30 cellular contexts compared by ENCODE assay signal in the genomic region with DNA sequence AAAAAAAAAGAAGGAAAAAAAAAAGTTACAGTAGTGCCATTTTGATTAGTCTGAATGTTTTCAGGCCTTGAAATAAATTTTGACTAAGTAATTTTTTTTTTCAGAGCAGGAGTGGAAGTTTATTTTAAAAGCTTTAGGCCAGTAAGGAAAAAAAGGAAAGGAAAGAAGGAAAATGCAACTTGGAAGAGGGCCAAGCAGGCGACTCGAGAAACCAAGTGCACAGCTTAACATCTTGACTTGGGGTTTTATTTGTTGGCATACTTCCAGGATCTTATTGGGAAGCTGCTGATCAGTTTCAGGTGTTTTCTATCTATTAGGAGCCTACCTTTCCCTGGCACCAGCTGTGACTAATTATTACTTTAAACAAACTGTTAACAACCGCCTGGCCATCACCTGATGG. TPM values are rescaled to one million over a fixed set of nuclear protein-coding genes. Genes with fewer than 3 reads are reported as not detected.
DNase-seq lines count a peak whose midpoint lies in the region; ATAC-seq and TF ChIP-seq lines count a peak whose summit lies in the region.
"Had no signal": no experiment of that assay in that cellular context is flagged by ENCODE, and none has a peak within 500 bp of the region (broad histone marks: within the 10 kb centered on the region; RNA-seq: fewer than 3 reads in every experiment).

No MANE protein-coding gene starts in this region.

- DNase-seq in COR-L47 (lab: John Stamatoyannopoulos, UW): peak; percentile 59
- no peak for DNase-seq in IMR-90
- DNase-seq in NCI-H748 (lab: John Stamatoyannopoulos, UW; ENCODE audit: unreplicated experiment): peak; percentile 77
- DNase-seq in coronary artery (ENCODE audit: low spot score): peak; percentile 19
- DNase-seq in uterus: no peak
- DNase-seq in mesenchymal stem cell: no peak
- DNase-seq: ACHN; activated CD4-positive, alpha-beta memory T cell treated with anti-CD3 and anti-CD28 coated beads for 36 hours; activated naive CD8-positive, alpha-beta T cell treated with anti-CD3 and anti-CD28 coated beads, Interleukin-2, amount 50 U/mL, for 24 hours; activated T-cell treated with anti-CD3 and anti-CD28 coated beads, Interleukin-2, amount 50 U/mL, for 72 hours; CD4-positive, alpha-beta memory T cell; foreskin melanocyte; heart left ventricle; kidney; left ventricle myocardium superior; NCI-H1930; NK-92 treated with Interleukin-12 subunit alpha and Interleukin-12 subunit beta, amount 100 ng/mL, for 24 hours; PC-9; posterior cingulate gyrus; right cardiac atrium; SK-N-SH; stimulated activated CD4-positive, alpha-beta T cell treated with anti-CD3 and anti-CD28 coated beads, Interleukin-12 subunit alpha, Interleukin-12 subunit beta, amount 100 ng/mL, for 4 hours; stimulated activated CD4-positive, alpha-beta T cell treated with anti-CD3 and anti-CD28 coated beads, Interleukin-2, amount 100 ng/mL, for 48 hours; stimulated activated naive CD8-positive, alpha-beta T cell treated with anti-CD3 and anti-CD28 coated beads, Interleukin-15, amount 100 ng/mL, for 72 hours had no signal

- H2BK15ac ChIP-seq in IMR-90 (ENCODE audit: low read depth, low read length): 0 out of 3 replicates have a peak overlapping the region, but pooled peaks have one; percentile 18
- no peak overlapping the region for H2BK15ac ChIP-seq in mesenchymal stem cell (ENCODE audit: low read depth, poor library complexity, severe bottlenecking)

- H3K14ac ChIP-seq in IMR-90 (replicated peaks; ENCODE audit: low read depth, low read length): 0 out of 2 replicates have a peak overlapping the region, but pooled peaks have one; percentile 39
- no peak overlapping the region for H3K14ac ChIP-seq in mesenchymal stem cell (ENCODE audit: low read length in 2 of 2)

- peak overlapping the region; percentile 68; the same call in 1 of the 2 replicates for H2BK120ac ChIP-seq in IMR-90 (ENCODE audit: low read depth, low read length)
- H2BK120ac ChIP-seq in mesenchymal stem cell (ENCODE audit: low read depth, low read length): no peak overlapping the region

- TF ChIP-seq POLR2A in IMR-90 (IDR thresholded peaks at IDR 0.05; ENCODE audit: low read depth, low read length): no peak
- no peak for TF ChIP-seq POLR2A in uterus (IDR thresholded peaks at IDR 0.05)

- dilution Hi-C loops in IMR-90 (cut with HindIII; ENCODE audit: low sequenced_read_pairs, unreplicated experiment): no loop called here

- POLR2A ChIA-PET in IMR-90 (lab: Charles Lee; ENCODE audit: unreplicated experiment): no interaction called here

- H3K36me3 ChIP-seq in IMR-90 (ENCODE audit: control insufficient read depth, insufficient read depth, low read length) (no peaks in the 10 kb centered on the region), uterus (no peaks in the 10 kb centered on the region), mesenchymal stem cell (ENCODE audit: control insufficient read depth in 1 of 2, insufficient read depth in 2 of 2, low read depth in 1 of 2, low read length in 2 of 2) (no peaks in the 10 kb centered on the region)
- H3K36me3 ChIP-seq: HAP-1, heart left ventricle, neutrophil, thoracic aorta had no signal

- no peak overlapping the region for H3K9ac ChIP-seq in IMR-90 (ENCODE audit: low read depth, low read length)
- no peak overlapping the region for H3K9ac ChIP-seq in mesenchymal stem cell (ENCODE audit: low read length)
- H3K9ac ChIP-seq: SK-N-SH had no signal

- H4K20me1 ChIP-seq in IMR-90 (ENCODE audit: insufficient read depth, low read length): no peaks in the 10 kb centered on the region

- no peak for TF ChIP-seq RAD21 in IMR-90 (IDR thresholded peaks at IDR 0.05; ENCODE audit: low read length)

- H3K27me3 ChIP-seq in IMR-90 (ENCODE audit: control insufficient read depth, insufficient read depth, low read length): no peaks in the 10 kb centered on the region
- H3K27me3 ChIP-seq in uterus: no peaks in the 10 kb centered on the region
- peaks cover 0 to 4% of the 10 kb centered on the region in 2 experiments for H3K27me3 ChIP-seq in mesenchymal stem cell (ENCODE audit: control insufficient read depth in 1 of 2, insufficient read depth in 1 of 2, low read length in 2 of 2)
- H3K27me3 ChIP-seq: heart left ventricle, neutrophil had no signal

- H3K4me2 ChIP-seq in IMR-90 (ENCODE audit: low read depth, low read length) (no peak overlapping the region), mesenchymal stem cell (ENCODE audit: low read length, poor library complexity, severe bottlenecking) (no peak overlapping the region)
- H3K4me2 ChIP-seq: PC-9, SK-N-SH had no signal

- H3K23ac ChIP-seq in IMR-90 (ENCODE audit: low read depth, low read length): no peak overlapping the region
- H3K23ac ChIP-seq in mesenchymal stem cell (ENCODE audit: low read length in 2 of 2): no peak overlapping the region

- H3K79me1 ChIP-seq in IMR-90 (ENCODE audit: low read depth in 1 of 2, low read length in 2 of 2) (no peaks in the 10 kb centered on the region), mesenchymal stem cell (replicated peaks; ENCODE audit: low read length, poor library complexity, severe bottlenecking) (no peaks in the 10 kb centered on the region)

- in situ Hi-C loops in IMR-90 (cut with MboI; ENCODE audit: low sequenced_read_pairs): loop anchor here (25.0 kb wide), 1 partner anchor 337 kb away; no protein-coding TSS in a partner anchor

- 0 out of 2 replicates have a peak overlapping the region, but pooled peaks have one; percentile 9 for H4K91ac ChIP-seq in IMR-90 (ENCODE audit: insufficient read depth, low read depth, low read length)
- no peak overlapping the region for H4K91ac ChIP-seq in mesenchymal stem cell (ENCODE audit: low read length)

- peak overlapping the region; percentile 38; the same call in 1 of the 2 replicates for H3K4ac ChIP-seq in IMR-90 (ENCODE audit: low read depth, low read length)
- H3K4ac ChIP-seq in mesenchymal stem cell (ENCODE audit: low read depth in 1 of 2, low read length in 2 of 2): no peak overlapping the region

- H2AK5ac ChIP-seq in IMR-90 (ENCODE audit: low read depth, low read length): no peak overlapping the region
- no peak overlapping the region for H2AK5ac ChIP-seq in mesenchymal stem cell (ENCODE audit: low read length, severe bottlenecking)

- H2BK5ac ChIP-seq in IMR-90 (ENCODE audit: low read depth, low read length, poor library complexity, severe bottlenecking) (no peak overlapping the region), mesenchymal stem cell (ENCODE audit: low read depth, low read length, poor library complexity, severe bottlenecking) (no peak overlapping the region)

- WGBS in IMR-90 (ENCODE audit: extremely low coverage in 2 of 2, insufficient read length in 1 of 2), 2 experiments: 0% methylated on average over 2 of the region's 3 CpGs; no CpG with 5 or more reads in 1 of the 2 experiments
- 69% methylated on average over 2 of the region's 3 CpGs for WGBS in mesenchymal stem cell

- H2BK12ac ChIP-seq in mesenchymal stem cell (ENCODE audit: low read length in 2 of 2): no peak overlapping the region

- no peak overlapping the region; the same call in 1 of the 2 replicates for H3K27ac ChIP-seq in IMR-90 (ENCODE audit: insufficient read depth, low read length)
- H3K27ac ChIP-seq in coronary artery: peak overlapping the region in 1 of 2 donors; percentile 13
- H3K27ac ChIP-seq in uterus: no peak overlapping the region
- no peak overlapping the region for H3K27ac ChIP-seq in mesenchymal stem cell (ENCODE audit: low read length, poor library complexity, severe bottlenecking)
- H3K27ac ChIP-seq: heart left ventricle, neutrophil, PC-9, thoracic aorta had no signal

- H3K18ac ChIP-seq in IMR-90 (ENCODE audit: low read depth, low read length) (peak overlapping the region; percentile 72), mesenchymal stem cell (ENCODE audit: low read depth in 1 of 2, low read length in 2 of 2) (no peak overlapping the region)

- no peak overlapping the region for H2BK20ac ChIP-seq in IMR-90 (ENCODE audit: low read depth, low read length)

- no peak overlapping the region for H2AK9ac ChIP-seq in IMR-90 (replicated peaks; ENCODE audit: low read depth, low read length, poor library complexity)

- CTCF ChIA-PET in IMR-90 (lab: Yijun Ruan, JAX): interaction anchor here (1.1 to 1.5 kb wide), 2 partner anchors 15 to 173 kb away, joined by 3 to 4 read pairs; no protein-coding TSS in a partner anchor

- no peak overlapping the region for H3K4me3 ChIP-seq in IMR-90 (ENCODE audit: insufficient read depth, low read depth, low read length)
- no peak overlapping the region for H3K4me3 ChIP-seq in coronary artery
- no peak overlapping the region for H3K4me3 ChIP-seq in uterus
- H3K4me3 ChIP-seq in mesenchymal stem cell (ENCODE audit: insufficient read depth in 1 of 2, low read depth in 1 of 2, low read length in 2 of 2): no peak overlapping the region
- H3K4me3 ChIP-seq: HAP-1, heart left ventricle, PC-9, thoracic aorta had no signal

- H2AFZ ChIP-seq in IMR-90 (replicated peaks; ENCODE audit: low read length, poor library complexity) (no peak overlapping the region), mesenchymal stem cell (ENCODE audit: low read depth, low read length) (no peak overlapping the region)
- H2AFZ ChIP-seq: PC-9 had no signal

- intact Hi-C loops in IMR-90 (cut with micrococcal nuclease): no loop called here
- intact Hi-C loops in uterus (cut with DNase I; ENCODE audit: low total_unique reads): no loop called here

- no peak for ATAC-seq in IMR-90 (ENCODE audit: low read depth)
- no peak for ATAC-seq in HG03175 (IDR thresholded peaks at IDR 0.05; ENCODE audit: unreplicated experiment)
- ATAC-seq: activated naive CD8-positive, alpha-beta T cell treated with anti-CD3 and anti-CD28 coated beads, Interleukin-2, amount 50 U/mL, for 24 hours; activated T-cell treated with anti-CD3 and anti-CD28 coated beads, Interleukin-2, amount 50 U/mL, for 72 hours; heart left ventricle; HepG2; left ventricle myocardium superior; right cardiac atrium; Right ventricle myocardium inferior; stimulated activated naive CD8-positive, alpha-beta T cell treated with anti-CD3 and anti-CD28 coated beads, Interleukin-15, amount 100 ng/mL, for 72 hours had no signal

- H4K8ac ChIP-seq in IMR-90 (ENCODE audit: low read depth in 2 of 2, low read length in 2 of 2): no peak overlapping the region
- H4K8ac ChIP-seq in mesenchymal stem cell (ENCODE audit: low read length): no peak overlapping the region

- TF ChIP-seq CTCF in IMR-90 (conservative IDR thresholded peaks at IDR 0.05; ENCODE audit: low read depth, low read length): no peak
- TF ChIP-seq CTCF in coronary artery (IDR thresholded peaks at IDR 0.05): no peak
- TF ChIP-seq CTCF in uterus (IDR thresholded peaks at IDR 0.05): no peak

- peaks cover 14% of the 10 kb centered on the region for H3K4me1 ChIP-seq in IMR-90 (ENCODE audit: control insufficient read depth, insufficient read depth, low read length)
- no peaks in the 10 kb centered on the region for H3K4me1 ChIP-seq in uterus
- peaks cover 2% of the 10 kb centered on the region for H3K4me1 ChIP-seq in mesenchymal stem cell (ENCODE audit: control insufficient read depth, insufficient read depth, low read depth, low read length)
- H3K4me1 ChIP-seq: HAP-1 had no signal

- H3K56ac ChIP-seq in IMR-90 (ENCODE audit: extremely low read depth, insufficient read depth, low read length): no peak overlapping the region

- BruUV-seq in IMR-90 (replicated peaks; lab: Mats Ljungman, UMichigan): no TSS peak

- H3K9me1 ChIP-seq in IMR-90 (ENCODE audit: insufficient read depth, low read length): peaks cover 12% of the 10 kb centered on the region

- H4K5ac ChIP-seq in IMR-90 (ENCODE audit: low read depth, low read length): peak overlapping the region; percentile 21; the same call in 1 of the 2 replicates

- 0 out of 2 replicates have a peak, but pooled peaks cover 2% of the 10 kb centered on the region for H3K9me3 ChIP-seq in IMR-90 (ENCODE audit: control insufficient read depth, insufficient read depth, low read length)
- no peaks in the 10 kb centered on the region for H3K9me3 ChIP-seq in uterus
- no peaks in the 10 kb centered on the region for H3K9me3 ChIP-seq in mesenchymal stem cell (ENCODE audit: control insufficient read depth, low read length)
- H3K9me3 ChIP-seq: HAP-1, heart left ventricle, neutrophil, SK-N-SH, thoracic aorta had no signal

RNA-seq across cellular contexts. Expression of gene ATF3, which starts 41.7 kb away (rescaled TPM):
- total RNA-seq in IMR-90 (2012; rRNA removed) (9.9 and 15.0 TPM in 2 replicates), uterus (10 to 100 TPM in 3 of 4 donors, 1 to 10 TPM in 1; 1.8 to 42.6 (median 24.4) TPM)
- 12.3 and 17.9 TPM in 2 replicates for polyA plus RNA-seq in IMR-90 (2012; rRNA removed)
- polyA plus RNA-seq in IMR-90 (2012; cell fraction: cytosol; rRNA removed): 13.7 and 26.0 TPM in 2 replicates
- polyA plus RNA-seq in IMR-90 (2012; cell fraction: nucleus; rRNA removed; ENCODE audit: low replicate concordance): 98.0 and 356 TPM in 2 replicates
- polyA plus RNA-seq in mesenchymal stem cell (2013, experiment 1 of 2): 11.5 TPM
- 9.7 TPM for polyA plus RNA-seq in mesenchymal stem cell (2013, experiment 2 of 2)

RNA-seq across cellular contexts. Expression of gene BATF3, which starts 49.4 kb away (rescaled TPM):
- total RNA-seq in IMR-90 (2012; rRNA removed) (1.6 and 2.2 TPM in 2 replicates), uterus (10 to 100 TPM in 1 of 4 donors, 1 to 10 TPM in 2, not detected in 1; 3.0 to 10.3 (median 3.5) TPM)
- 3.0 and 3.9 TPM in 2 replicates for polyA plus RNA-seq in IMR-90 (2012; rRNA removed)
- polyA plus RNA-seq in IMR-90 (2012; cell fraction: cytosol; rRNA removed): 3.4 and 3.8 TPM in 2 replicates
- polyA plus RNA-seq in IMR-90 (2012; cell fraction: nucleus; rRNA removed; ENCODE audit: low replicate concordance): 5.1 and 5.2 TPM in 2 replicates
- 7.8 TPM for polyA plus RNA-seq in mesenchymal stem cell (2013, experiment 1 of 2)
- 8.1 TPM for polyA plus RNA-seq in mesenchymal stem cell (2013, experiment 2 of 2)
- total RNA-seq: HepG2 had no signal

Comparison
In these comparisons a context has a peak if more than half of its experiments do, and no peak if none do; other contexts are left out.
1. DNase-seq: peak in COR-L47 (single experiment), NCI-H748 (single experiment) and coronary artery (single experiment); none in IMR-90 (single experiment), uterus (0 of 2) and mesenchymal stem cell (single experiment).